ENCODE assay signal across 29 cellular contexts in genomic region chr9:5443845-5444244, GRCh38.
"Had no signal": no experiment of that assay in that cellular context is flagged by ENCODE, and none has a peak within 500 bp of the region (broad histone marks: within the 10 kb centered on the region; RNA-seq: fewer than 3 reads in every experiment).

No MANE protein-coding gene starts in this region.

- H3K36me3 ChIP-seq: left ventricle myocardium inferior, ovary, right atrium auricular region, stomach, thyroid gland, transverse colon, upper lobe of left lung had no signal

- H3K9me3 ChIP-seq: left ventricle myocardium inferior, mucosa of descending colon, ovary, right atrium auricular region, stomach, testis, thyroid gland, transverse colon, upper lobe of left lung had no signal

- H3K27ac ChIP-seq: left ventricle myocardium inferior, ovary, right atrium auricular region, skin epidermis, stomach, testis, thyroid gland, transverse colon, upper lobe of left lung had no signal

- H3K9me3 Mint-ChIP-seq: immature natural killer cell, memory B cell had no signal

- H3K27ac Mint-ChIP-seq: immature natural killer cell; memory B cell; naive thymus-derived CD4-positive, alpha-beta T cell; progenitor cell of endocrine pancreas; stimulated activated naive B cell treated with anti-CD40 and anti-IgM and Interleukin-4, amounts not matched to agents 10 μg/mL and 1 μg/mL and 100 μg/mL, for 72 hours had no signal

- H3K36me3 Mint-ChIP-seq: immature natural killer cell; memory B cell; natural killer cell treated with Interleukin-12 subunit alpha and Interleukin-12 subunit beta and Interleukin-15 and Interleukin-18, amount 100 ng/mL, for 72 hours; stimulated activated naive B cell treated with anti-CD40 and anti-IgM and Interleukin-4, amounts not matched to agents 10 μg/mL and 1 μg/mL and 100 μg/mL, for 72 hours had no signal

- H3K4me3 Mint-ChIP-seq: immature natural killer cell; memory B cell; naive thymus-derived CD4-positive, alpha-beta T cell; natural killer cell treated with Interleukin-12 subunit alpha and Interleukin-12 subunit beta and Interleukin-15 and Interleukin-18, amount 100 ng/mL, for 72 hours; stimulated activated naive B cell treated with anti-CD40 and anti-IgM and Interleukin-4, amounts not matched to agents 10 μg/mL and 1 μg/mL and 100 μg/mL, for 72 hours had no signal

- H3K27me3 ChIP-seq: ovary, right atrium auricular region, stomach, testis, thyroid gland, transverse colon, upper lobe of left lung had no signal

- FAIRE-seq: islet of Langerhans, kidney, urothelium cell line had no signal

- H3K27me3 Mint-ChIP-seq: memory B cell; naive thymus-derived CD4-positive, alpha-beta T cell; natural killer cell treated with Interleukin-12 subunit alpha and Interleukin-12 subunit beta and Interleukin-15 and Interleukin-18, amount 100 ng/mL, for 72 hours; stimulated activated naive B cell treated with anti-CD40 and anti-IgM and Interleukin-4, amounts not matched to agents 10 μg/mL and 1 μg/mL and 100 μg/mL, for 72 hours had no signal

- H3K4me3 ChIP-seq: left ventricle myocardium inferior, lung, mucosa of descending colon, ovary, right atrium auricular region, skin epidermis, stomach, testis, thyroid gland, transverse colon, upper lobe of left lung had no signal

- ATAC-seq: left colon; mucosa of descending colon; naive thymus-derived CD4-positive, alpha-beta T cell; natural killer cell treated with Interleukin-12 subunit alpha and Interleukin-12 subunit beta and Interleukin-15 and Interleukin-18, amount 100 ng/mL, for 72 hours; sciatic nerve; stimulated activated naive B cell treated with anti-CD40 and anti-IgM and Interleukin-4, amounts not matched to agents 10 μg/mL and 1 μg/mL and 100 μg/mL, for 72 hours; stimulated activated naive CD8-positive, alpha-beta T cell treated with anti-CD3 and anti-CD28 coated beads, Interleukin-15, Interleukin-2, amounts not matched to agents 100 U/mL and 50 U/mL, for 24 hours had no signal

- H3K4me1 ChIP-seq: right atrium auricular region, testis, thyroid gland, transverse colon had no signal

- DNase-seq: hypothalamus; immature natural killer cell; kidney; left colon; left ventricle myocardium inferior; midbrain; mucosa of descending colon; naive thymus-derived CD4-positive, alpha-beta T cell; ovary; stimulated activated CD4-positive, alpha-beta T cell treated with anti-CD3 and anti-CD28 coated beads, Interleukin-12 subunit alpha, Interleukin-12 subunit beta, amount 100 ng/mL, for 4 hours; stimulated activated CD4-positive, alpha-beta T cell treated with anti-CD3 and anti-CD28 coated beads, Interleukin-15, amount 100 ng/mL, for 24 hours; stimulated activated CD4-positive, alpha-beta T cell treated with anti-CD3 and anti-CD28 coated beads, Interleukin-2, amount 100 ng/mL, for 24 hours; stimulated activated CD4-positive, alpha-beta T cell treated with anti-CD3 and anti-CD28 coated beads, Interleukin-4, amount 100 ng/mL, for 1 hour; stimulated activated naive B cell treated with anti-CD40 and anti-IgM and Interleukin-4, amounts not matched to agents 10 μg/mL and 1 μg/mL and 100 μg/mL, for 72 hours; stimulated activated naive CD8-positive, alpha-beta T cell treated with anti-CD3 and anti-CD28 coated beads, Interleukin-15, Interleukin-2, amounts not matched to agents 100 U/mL and 50 U/mL, for 24 hours; stomach; testis; thyroid gland; transverse colon; upper lobe of left lung had no signal
